Comparison of ENCODE assay signal across 10 cellular contexts in genomic region chr7:34236839-34237492, GRCh38.
"Had no signal": no experiment of that assay in that cellular context is flagged by ENCODE, and none has a peak within 500 bp of the region (broad histone marks: within the 10 kb centered on the region; RNA-seq: fewer than 3 reads in every experiment).

No MANE protein-coding gene starts in this region.

- H3K27ac ChIP-seq: GM23248 had no signal

- H3K4me3 ChIP-seq: GM23248, HAP-1, K562 had no signal

- H3K4me3 Mint-ChIP-seq: HFFc6 had no signal

- FAIRE-seq: HTR-8/SVneo, K562 had no signal

- H3K27ac Mint-ChIP-seq: HFFc6 had no signal

- H3K9ac ChIP-seq: GM23248 had no signal

- H3K9me3 Mint-ChIP-seq: HFFc6 had no signal

- ATAC-seq: HCT116, K562 had no signal

- H3K36me3 ChIP-seq: HAP-1 had no signal

- H2AFZ ChIP-seq: GM23248 had no signal

- H3K4me1 ChIP-seq: HAP-1 had no signal

- DNase-seq: GM23248, GOT3, H7, HFFc6, IMR-90, KG1 had no signal

- H3K9me3 ChIP-seq: HAP-1 had no signal
